In genomic region chr6:37258716-37259115, GRCh38 we compare ENCODE assay signal across 8 cellular contexts. TPM values are rescaled to one million over a fixed set of nuclear protein-coding genes. Genes with fewer than 3 reads are reported as not detected.
DNase-seq lines count a peak whose midpoint lies in the region; ATAC-seq, FAIRE-seq and TF ChIP-seq lines count a peak whose summit lies in the region.

No MANE protein-coding gene starts in this region.

- no peak overlapping the region for H3K23ac ChIP-seq in mesendoderm (ENCODE audit: low read length)

- DNase-seq in heart right ventricle (no peak), left cardiac atrium (no peak), MCF 10A (ENCODE audit: unreplicated experiment) (no peak), mesendoderm (no peak), vagina (ENCODE audit: extremely low spot score in 2 of 2) (no peak), frontal cortex (ENCODE audit: low spot score in 2 of 2) (no peak), NCI-H510A (lab: John Stamatoyannopoulos, UW) (no peak), NCI-H146 (lab: John Stamatoyannopoulos, UW) (no peak)

- TF ChIP-seq CTCF in heart right ventricle (IDR thresholded peaks at IDR 0.05) (no peak), MCF 10A (IDR thresholded peaks at IDR 0.05; ENCODE audit: unreplicated experiment) (no peak), vagina (IDR thresholded peaks at IDR 0.05) (no peak)

- peaks cover 12% of the 10 kb centered on the region for H3K79me2 ChIP-seq in mesendoderm (ENCODE audit: control insufficient read depth, insufficient read depth, low read length)

- H4K5ac ChIP-seq in mesendoderm (ENCODE audit: low read length) = no peak overlapping the region

- H3K36me3 ChIP-seq in heart right ventricle (peaks cover 0 to 2% (median 0%) of the 10 kb centered on the region in 9 donors), mesendoderm (ENCODE audit: control insufficient read depth, insufficient read depth, low read length) (no peaks in the 10 kb centered on the region), vagina (no peaks in the 10 kb centered on the region)

- no peak overlapping the region for H4K8ac ChIP-seq in mesendoderm (ENCODE audit: low read depth, low read length)

- no TSS peak for BruUV-seq in MCF 10A (replicated peaks; lab: Mats Ljungman, UMichigan)

- peaks cover 26% of the 10 kb centered on the region for H3K36me3 Mint-ChIP-seq in MCF 10A (ENCODE audit: insufficient read depth, unreplicated experiment)

- no peak overlapping the region for H2BK120ac ChIP-seq in mesendoderm (ENCODE audit: low read depth, low read length)

- H2BK5ac ChIP-seq in mesendoderm (ENCODE audit: low read length) = no peak overlapping the region

- no peaks in the 10 kb centered on the region for H3K27me3 Mint-ChIP-seq in MCF 10A (ENCODE audit: insufficient read depth, unreplicated experiment)

- H3K9me3 ChIP-seq in heart right ventricle (no peaks in the 10 kb centered on the region), vagina (no peaks in the 10 kb centered on the region)

- H3K4me3 ChIP-seq in heart right ventricle (peak overlapping the region in 9 of 10 donors; percentile 70 to 98 (median 88)), mesendoderm (ENCODE audit: low read length) (peak overlapping the region; percentile 98), vagina (peak overlapping the region; percentile 64 to 80)

- H3K4ac ChIP-seq in mesendoderm (ENCODE audit: low read depth, low read length) = no peak overlapping the region

- no peak overlapping the region for H2BK15ac ChIP-seq in mesendoderm (replicated peaks; ENCODE audit: low read depth)

- peak overlapping the region; percentile 91 for H3K56ac ChIP-seq in mesendoderm (ENCODE audit: low read length)

- H3K27me3 ChIP-seq in heart right ventricle = no peaks in the 10 kb centered on the region
- H3K27me3 ChIP-seq in mesendoderm (ENCODE audit: insufficient read depth, low read length, poor library complexity) = no peaks in the 10 kb centered on the region
- no peaks in the 10 kb centered on the region for H3K27me3 ChIP-seq in vagina

- no peak for TF ChIP-seq POLR2A in vagina (IDR thresholded peaks at IDR 0.05)

- 54 to 66% methylated on average over 3 of the region's 3 CpGs for WGBS in heart right ventricle, 2 donors
- no CpG with 5 or more reads among the region's 3 CpGs for WGBS in mesendoderm (ENCODE audit: extremely low coverage, insufficient coverage, low lambda C conversion rate)

- peak overlapping the region; percentile 56 for H3K4me2 ChIP-seq in mesendoderm (ENCODE audit: low read length)

- POLR2A ChIA-PET in MCF 10A (lab: Yijun Ruan, JAX) = interaction anchor here (0.6 to 8.2 kb wide), 10 partner anchors 12 to 203 kb away, joined by 3 to 110 read pairs (median 5); partner anchors contain the start of gene RNF8

- H3K79me1 ChIP-seq in mesendoderm (ENCODE audit: low read length) = peaks cover 10% of the 10 kb centered on the region

- intact Hi-C loops in heart right ventricle (cut with DNase I) = no loop called here
- intact Hi-C loops in left cardiac atrium (cut with DNase I) = no loop called here
- intact Hi-C loops in MCF 10A (cut with micrococcal nuclease) = loop anchor here (1.0 kb wide), 1 partner anchor 48 kb away; no protein-coding TSS in a partner anchor
- intact Hi-C loops in vagina (cut with DNase I) = no loop called here

- ATAC-seq in heart right ventricle (no peak), left cardiac atrium (no peak)

- H3K27ac Mint-ChIP-seq in MCF 10A (ENCODE audit: low read depth, unreplicated experiment) = peak overlapping the region; percentile 96

- H3K9ac ChIP-seq in mesendoderm (ENCODE audit: low read length) = peak overlapping the region; percentile 95

- peaks cover 0 to 37% (median 25%) of the 10 kb centered on the region in 9 donors for H3K4me1 ChIP-seq in heart right ventricle
- H3K4me1 ChIP-seq in mesendoderm (ENCODE audit: control insufficient read depth, low read depth, low read length) = no peaks in the 10 kb centered on the region
- H3K4me1 ChIP-seq in vagina = peaks cover 55% of the 10 kb centered on the region

- CTCF ChIA-PET in MCF 10A (lab: Yijun Ruan, JAX) = interaction anchor here (0.7 to 1.9 kb wide), 2 partner anchors 14 to 87 kb away, joined by 3 to 6 read pairs; no protein-coding TSS in a partner anchor

- H2AK5ac ChIP-seq in mesendoderm (ENCODE audit: low read length) = no peak overlapping the region

- peak overlapping the region in 6 of 10 donors; percentile 90 to 98 (median 95) for H3K27ac ChIP-seq in heart right ventricle
- no peak overlapping the region for H3K27ac ChIP-seq in mesendoderm (ENCODE audit: low read depth, low read length)
- peak overlapping the region; percentile 77 for H3K27ac ChIP-seq in vagina

- H3K4me1 Mint-ChIP-seq in MCF 10A (ENCODE audit: insufficient read depth, unreplicated experiment) = peaks cover 35% of the 10 kb centered on the region

- peak overlapping the region; percentile 96 for H3K4me3 Mint-ChIP-seq in MCF 10A (ENCODE audit: unreplicated experiment)

- no peaks in the 10 kb centered on the region for H3K9me3 Mint-ChIP-seq in MCF 10A (ENCODE audit: unreplicated experiment)

- no peak for FAIRE-seq in frontal cortex (lab: Jason Lieb, UNC)

- no peak overlapping the region for H3K18ac ChIP-seq in mesendoderm (ENCODE audit: low read length)

RNA-seq across cellular contexts. Expression of gene TMEM217, which starts 0.8 kb away (rescaled TPM):
- 1 to 10 TPM in 1 of 10 donors, under 1 TPM in 7, not detected in 2; 0.20 to 1.1 (median 0.41) TPM for total RNA-seq in heart right ventricle
- polyA plus RNA-seq in heart right ventricle = under 1 TPM; 0.29 to 0.64 TPM
- total RNA-seq in left cardiac atrium = 1 to 10 TPM in 1 of 2 donors, under 1 TPM in 1; 0.62 to 1.9 TPM
- 3.2 and 4.6 TPM in 2 replicates for total RNA-seq in MCF 10A (2022)
- polyA plus RNA-seq in mesendoderm (2013, experiment 1 of 2) = 1.2 TPM
- 1.0 TPM for polyA plus RNA-seq in mesendoderm (2013, experiment 2 of 2)
- not detected for total RNA-seq in vagina
- 1.2 TPM for total RNA-seq in frontal cortex

RNA-seq across cellular contexts. Expression of gene TBC1D22B, which starts 1.1 kb away (rescaled TPM):
- total RNA-seq in heart right ventricle (1 to 10 TPM; 5.4 to 8.1 (median 6.6) TPM), left cardiac atrium (1 to 10 TPM; 6.5 to 8.7 TPM), MCF 10A (2022) (12.9 and 14.6 TPM in 2 replicates), vagina (12.5 TPM), frontal cortex (8.2 TPM)
- 1 to 10 TPM; 5.0 to 5.8 TPM for polyA plus RNA-seq in heart right ventricle
- polyA plus RNA-seq in mesendoderm (2013, experiment 1 of 2) = 10.0 TPM
- 9.9 TPM for polyA plus RNA-seq in mesendoderm (2013, experiment 2 of 2)
